In the genomic region with DNA sequence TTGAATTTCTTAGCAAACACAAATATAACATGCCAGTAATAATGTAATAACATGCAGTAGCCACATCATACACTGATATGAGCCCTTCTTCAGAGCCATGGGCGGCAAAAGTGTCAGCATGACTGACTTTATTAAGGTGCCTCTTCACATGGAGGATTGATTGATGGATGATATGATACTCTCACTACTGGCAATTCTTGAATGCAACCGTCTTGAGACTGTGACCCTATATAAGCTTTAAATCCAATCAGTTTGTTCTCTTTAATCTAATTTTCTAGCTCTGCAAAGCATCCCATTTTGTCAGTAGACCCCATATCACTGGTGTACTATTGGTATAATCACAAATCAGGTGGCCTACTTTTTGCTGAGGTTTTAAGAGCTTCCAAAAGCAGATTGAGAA, we compare ENCODE assay signal across 22 cellular contexts.
"Had no signal": no experiment of that assay in that cellular context is flagged by ENCODE, and none has a peak within 500 bp of the region (broad histone marks: within the 10 kb centered on the region; RNA-seq: fewer than 3 reads in every experiment).

No MANE protein-coding gene starts in this region.

- DNase-seq: stimulated activated CD4-positive, alpha-beta T cell treated with anti-CD3 and anti-CD28 coated beads, Interleukin-2, amount 100 ng/mL, for 48 hours; stimulated activated CD4-positive, alpha-beta T cell treated with anti-CD3 and anti-CD28 coated beads, Interleukin-4, amount 100 ng/mL, for 1 hour; stimulated activated CD4-positive, alpha-beta T cell treated with anti-CD3 and anti-CD28 coated beads, Interleukin-4, amount 100 ng/mL, for 24 hours; stimulated activated CD4-positive, alpha-beta T cell treated with anti-CD3 and anti-CD28 coated beads, Interleukin-4, amount 100 ng/mL, for 4 hours; stimulated activated CD8-positive, alpha-beta memory T cell treated with anti-CD3 and anti-CD28 coated beads, Interleukin-4, amount 100 ng/mL, for 48 hours; stimulated activated naive B cell treated with anti-CD40 and anti-IgM and Interleukin-4, amounts not matched to agents 10 μg/mL and 1 μg/mL and 100 μg/mL, for 72 hours; stimulated activated naive CD4-positive, alpha-beta T cell; stimulated activated naive CD4-positive, alpha-beta T cell treated with Interleukin-2 at 50 U/mL for 16 hours; stimulated activated naive CD8-positive, alpha-beta T cell treated with anti-CD3 and anti-CD28 coated beads, Interleukin-15, amount 100 ng/mL, for 72 hours; stimulated activated naive CD8-positive, alpha-beta T cell treated with anti-CD3 and anti-CD28 coated beads, Interleukin-15, Interleukin-2, amounts not matched to agents 100 U/mL and 50 U/mL, for 24 hours; stomach; substantia nigra; testis; thyroid gland; tibial artery; transverse colon; trophoblast cell; upper lobe of left lung; upper lobe of right lung; uterus had no signal

- ATAC-seq: stimulated activated effector memory CD8-positive, alpha-beta T cell treated with anti-CD3 and anti-CD28 coated beads, Interleukin-12 subunit alpha, Interleukin-12 subunit beta, amount 100 ng/mL, for 72 hours; stimulated activated memory B cell treated with anti-CD40 and anti-IgM and Interleukin-4, amounts not matched to agents 10 μg/mL and 1 μg/mL and 100 μg/mL, for 72 hours; stimulated activated naive B cell treated with anti-CD40 and anti-IgM and Interleukin-4, amounts not matched to agents 10 μg/mL and 1 μg/mL and 100 μg/mL, for 72 hours; stimulated activated naive CD8-positive, alpha-beta T cell treated with anti-CD3 and anti-CD28 coated beads, Interleukin-15, amount 100 ng/mL, for 72 hours; stimulated activated naive CD8-positive, alpha-beta T cell treated with anti-CD3 and anti-CD28 coated beads, Interleukin-15, Interleukin-2, amounts not matched to agents 100 U/mL and 50 U/mL, for 24 hours; upper lobe of right lung had no signal
